8 cellular contexts compared by ENCODE assay signal in the genomic region with DNA sequence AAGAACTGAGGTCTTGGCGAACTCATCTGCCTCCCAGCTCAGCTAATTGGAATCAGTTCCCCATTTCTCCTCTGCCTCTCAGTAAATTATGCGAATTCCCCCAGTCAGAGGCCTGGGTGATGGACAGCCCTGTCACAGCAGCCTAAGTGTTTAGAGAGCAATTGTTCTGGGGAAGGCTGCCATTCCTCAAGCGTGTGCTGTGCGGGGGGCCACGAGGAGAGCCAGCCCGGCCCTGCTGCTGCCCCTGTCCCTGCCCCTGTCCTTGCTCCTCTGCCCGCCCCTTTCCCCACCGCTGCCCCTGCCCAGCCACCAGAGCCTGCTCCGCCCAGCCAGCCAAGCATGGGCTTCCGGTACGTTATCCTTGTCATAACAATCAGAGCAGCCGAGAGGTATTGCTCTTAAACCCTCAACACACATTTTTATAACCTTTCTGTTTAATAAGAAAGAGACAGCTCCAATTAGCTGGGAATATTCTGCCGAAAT. TPM values are rescaled to one million over a fixed set of nuclear protein-coding genes. Genes with fewer than 3 reads are reported as not detected.
A peak's percentile ranks its signal among the peaks of the same experiment; 100 is the strongest.
DNase-seq lines count a peak whose midpoint lies in the region; ATAC-seq, FAIRE-seq and TF ChIP-seq lines count a peak whose summit lies in the region.

No MANE protein-coding gene starts in this region.

- CTCF ChIA-PET in HEK293 (lab: Yijun Ruan, JAX) = interaction anchor here (1.1 to 2.1 kb wide), 4 partner anchors 13 to 98 kb away, joined by 3 to 7 read pairs (median 4); no protein-coding TSS in a partner anchor

- H3K36me3 ChIP-seq in HEK293 (ENCODE audit: control insufficient read depth in 2 of 2, insufficient read depth in 1 of 2, low read length in 2 of 2) = no peaks in the 10 kb centered on the region

- no peak overlapping the region for H3K4me3 ChIP-seq in HEK293 (ENCODE audit: low read depth, low read length)

- peak overlapping the region; percentile 16; the same call in 1 of the 2 replicates for H3K27ac ChIP-seq in HEK293 (ENCODE audit: extremely low read depth, low read depth, low read length)

- H3K4me1 ChIP-seq in HEK293 (ENCODE audit: control insufficient read depth, insufficient read depth, low read length) = peaks cover 13% of the 10 kb centered on the region

- TF ChIP-seq CTCF in HEK293 (tag by site-specific recombination; IDR thresholded peaks at IDR 0.05) = no peak

- FAIRE-seq in urothelium cell line (lab: Jason Lieb, UNC) = no peak

- H3K9me3 ChIP-seq in HEK293 (ENCODE audit: control insufficient read depth, insufficient read depth, low read depth, low read length) = no peaks in the 10 kb centered on the region

- DNase-seq in SHP77 treated with DMSO at 0.1 percent for 48 hours (lab: John Stamatoyannopoulos, UW) (peak; percentile 44), left ventricle myocardium superior (peak; percentile 62), retina (peak; percentile 82), urothelium cell line (ENCODE audit: low spot score) (no peak)

- POLR2A ChIA-PET in HEK293 (lab: Yijun Ruan, JAX) = interaction anchor here (0.6 kb wide), 1 partner anchor 22 kb away, joined by 6 read pairs; no protein-coding TSS in a partner anchor

- intact Hi-C loops in left ventricle myocardium superior (cut with micrococcal nuclease) = no loop called here

- ATAC-seq in left ventricle myocardium superior (peak; percentile 65), GM18519 (IDR thresholded peaks at IDR 0.05; ENCODE audit: low FRiP score, unreplicated experiment) (no peak), HG03439 (IDR thresholded peaks at IDR 0.05; ENCODE audit: unreplicated experiment) (no peak)
- no peak for ATAC-seq in activated CD4-positive, CD25-positive, alpha-beta regulatory T cell treated with anti-CD3 and anti-CD28 coated beads, Interleukin-2, amount 50 U/mL, for 24 hours

TF ChIP-seq in HEK293, 187 proteins besides CTCF, POLR2A, EP300 and RAD21:
- TF ChIP-seq ZXDB (tag by site-specific recombination; IDR thresholded peaks at IDR 0.05) (peak; percentile 56), FEZF1 (tag by site-specific recombination; IDR thresholded peaks at IDR 0.05) (peak; percentile 34; the same call in 1 of the 2 replicates), SP3 (tag by site-specific recombination; IDR thresholded peaks at IDR 0.05) (peak; percentile 55), GLIS1 (tag by site-specific recombination; IDR thresholded peaks at IDR 0.05) (peak; percentile 77), ZNF423 (tag by site-specific recombination; IDR thresholded peaks at IDR 0.05) (no peak), SP2 (tag by site-specific recombination; IDR thresholded peaks at IDR 0.05) (peak; percentile 40; the same call in 1 of the 2 replicates), ZNF280D (tag by site-specific recombination; IDR thresholded peaks at IDR 0.05) (no peak), ELK4 (IDR thresholded peaks at IDR 0.05; ENCODE audit: borderline replicate concordance, low read depth, low read length) (peak; percentile 83; the same call in 1 of the 2 replicates), ZNF530 (tag by site-specific recombination; IDR thresholded peaks at IDR 0.05; ENCODE audit: low read depth) (0 out of 2 replicates have a peak, but pooled peaks have one; percentile 31), ZNF704 (tag by site-specific recombination; IDR thresholded peaks at IDR 0.05) (no peak), IKZF3 (tag by site-specific recombination; IDR thresholded peaks at IDR 0.05) (no peak), ZNF16 (tag by site-specific recombination; IDR thresholded peaks at IDR 0.05; ENCODE audit: low read depth) (no peak), ZNF335 (tag by site-specific recombination; conservative IDR thresholded peaks at IDR 0.05) (peak; percentile 74; the same call in 1 of the 2 replicates), ZBTB7A (tag by site-specific recombination; IDR thresholded peaks at IDR 0.05; ENCODE audit: low read depth) (no peak)
- TF ChIP-seq, protein P1, sequence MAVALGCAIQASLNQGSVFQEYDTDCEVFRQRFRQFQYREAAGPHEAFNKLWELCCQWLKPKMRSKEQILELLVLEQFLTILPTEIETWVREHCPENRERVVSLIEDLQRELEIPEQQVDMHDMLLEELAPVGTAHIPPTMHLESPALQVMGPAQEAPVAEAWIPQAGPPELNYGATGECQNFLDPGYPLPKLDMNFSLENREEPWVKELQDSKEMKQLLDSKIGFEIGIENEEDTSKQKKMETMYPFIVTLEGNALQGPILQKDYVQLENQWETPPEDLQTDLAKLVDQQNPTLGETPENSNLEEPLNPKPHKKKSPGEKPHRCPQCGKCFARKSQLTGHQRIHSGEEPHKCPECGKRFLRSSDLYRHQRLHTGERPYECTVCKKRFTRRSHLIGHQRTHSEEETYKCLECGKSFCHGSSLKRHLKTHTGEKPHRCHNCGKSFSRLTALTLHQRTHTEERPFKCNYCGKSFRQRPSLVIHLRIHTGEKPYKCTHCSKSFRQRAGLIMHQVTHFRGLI (tag by site-specific recombination; IDR thresholded peaks at IDR 0.05) = peak; percentile 94

RNA-seq across cellular contexts. Expression of gene CACNA2D2, which starts 12.2 kb away (rescaled TPM):
- 2.8 TPM for total RNA-seq in left ventricle myocardium superior

RNA-seq across cellular contexts. Expression of gene C3orf18, which starts 51.9 kb away (rescaled TPM):
- total RNA-seq in left ventricle myocardium superior = 51.0 TPM

RNA-seq across cellular contexts. Expression of gene HEMK1, which starts 53.7 kb away (rescaled TPM):
- 15.3 TPM for total RNA-seq in left ventricle myocardium superior
